18 cellular contexts compared by ENCODE assay signal in the genomic region with DNA sequence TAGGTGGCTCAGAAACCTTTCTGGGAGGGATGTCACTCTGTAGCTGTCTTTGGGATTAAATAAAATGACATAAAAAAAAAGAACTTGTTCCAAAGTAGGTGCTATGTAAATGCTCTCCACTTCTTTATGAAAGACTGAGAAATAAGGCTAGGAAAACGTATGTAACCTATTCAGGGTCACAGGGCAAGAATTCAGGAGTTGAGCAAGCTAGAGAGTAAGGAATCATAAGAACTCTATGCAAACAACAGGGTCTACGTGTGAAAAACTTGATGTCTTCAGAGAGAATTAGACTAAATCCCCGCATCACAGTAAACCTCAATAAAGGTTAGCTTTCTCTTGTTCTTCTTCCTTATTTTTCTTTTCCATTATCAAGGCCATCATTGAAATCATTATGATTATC. TPM values are rescaled to one million over a fixed set of nuclear protein-coding genes. Genes with fewer than 3 reads are reported as not detected.
A peak's percentile ranks its signal among the peaks of the same experiment; 100 is the strongest.
DNase-seq lines count a peak whose midpoint lies in the region; ATAC-seq and TF ChIP-seq lines count a peak whose summit lies in the region.
"Had no signal": no experiment of that assay in that cellular context is flagged by ENCODE, and none has a peak within 500 bp of the region (broad histone marks: within the 10 kb centered on the region; RNA-seq: fewer than 3 reads in every experiment).

No MANE protein-coding gene starts in this region.

- H3K27me3 ChIP-seq in gastroesophageal sphincter (no peaks in the 10 kb centered on the region), stomach smooth muscle (ENCODE audit: control insufficient read depth in 1 of 2, insufficient read depth in 2 of 2, low read length in 2 of 2) (no peaks in the 10 kb centered on the region), uterus (no peaks in the 10 kb centered on the region)

- TF ChIP-seq POLR2A in gastroesophageal sphincter (IDR thresholded peaks at IDR 0.05) = no peak
- TF ChIP-seq POLR2A in uterus (IDR thresholded peaks at IDR 0.05) = no peak

- H3K4me1 ChIP-seq in gastroesophageal sphincter (peaks cover 9 to 88% (median 15%) of the 10 kb centered on the region in 3 donors), stomach smooth muscle (ENCODE audit: control insufficient read depth, insufficient read depth, low read length) (peaks cover 26% of the 10 kb centered on the region), uterus (peaks cover 0 to 5% of the 10 kb centered on the region in 2 donors)
- H3K4me1 ChIP-seq: Caco-2 had no signal

- H3K27ac ChIP-seq in gastroesophageal sphincter (peak overlapping the region; percentile 38 to 78 (median 62)), stomach smooth muscle (ENCODE audit: low read length) (peak overlapping the region; percentile 12), uterus (peak overlapping the region; percentile 32 to 62)

- TF ChIP-seq CTCF in epithelial cell of proximal tubule (conservative IDR thresholded peaks at IDR 0.05; ENCODE audit: low read depth, low read length) = no peak
- no peak for TF ChIP-seq CTCF in gastroesophageal sphincter (IDR thresholded peaks at IDR 0.05)
- TF ChIP-seq CTCF in uterus (IDR thresholded peaks at IDR 0.05) = no peak

- no peaks in the 10 kb centered on the region for H3K9me3 ChIP-seq in gastroesophageal sphincter
- H3K9me3 ChIP-seq in stomach smooth muscle (ENCODE audit: control insufficient read depth in 2 of 2, low read length in 2 of 2) = no peaks in the 10 kb centered on the region
- H3K9me3 ChIP-seq in uterus = no peaks in the 10 kb centered on the region
- H3K9me3 ChIP-seq: Caco-2 had no signal

- H3K4me3 ChIP-seq in epithelial cell of proximal tubule (ENCODE audit: low read depth, low read length) (peak overlapping the region; percentile 42), gastroesophageal sphincter (no peak overlapping the region), stomach smooth muscle (ENCODE audit: low read length in 2 of 2) (no peak overlapping the region), uterus (no peak overlapping the region)
- H3K4me3 ChIP-seq: GM12878, GM23338 had no signal

- no peak for DNase-seq in epithelial cell of proximal tubule (ENCODE audit: low read depth)
- DNase-seq in uterus = no peak
- no peak for DNase-seq in DMS 273 (lab: John Stamatoyannopoulos, UW; ENCODE audit: unreplicated experiment)
- DNase-seq in OCI-M2 (lab: John Stamatoyannopoulos, UW; ENCODE audit: unreplicated experiment) = no peak
- DNase-seq: C1 segment of cervical spinal cord; Caco-2; CD4-positive, alpha-beta memory T cell; DMS 273 treated with DMSO at 0.1 percent for 48 hours; DMS79; EL; GDM1; H9 had no signal

- no peak overlapping the region for H3K9ac ChIP-seq in stomach smooth muscle (ENCODE audit: low read length in 2 of 2)

- H3K36me3 ChIP-seq in gastroesophageal sphincter (peaks cover 0 to 63% of the 10 kb centered on the region in 2 donors), stomach smooth muscle (ENCODE audit: control insufficient read depth in 2 of 2, insufficient read depth in 2 of 2, low read length in 2 of 2) (peaks cover 26 to 37% of the 10 kb centered on the region in 2 donors), uterus (no peaks in the 10 kb centered on the region)

- TF ChIP-seq EP300 in gastroesophageal sphincter (IDR thresholded peaks at IDR 0.05) = no peak

- 63 to 80% methylated on average over 3 of the region's 3 CpGs for WGBS in gastroesophageal sphincter (ENCODE audit: low coverage in 1 of 2), 2 donors

- ATAC-seq in gastroesophageal sphincter = no peak
- no peak for ATAC-seq in GM21529 (IDR thresholded peaks at IDR 0.05; ENCODE audit: unreplicated experiment)
- ATAC-seq: GM12878, GM23338, HCT116 had no signal

- intact Hi-C loops in uterus (cut with DNase I; ENCODE audit: low total_unique reads) = no loop called here

RNA-seq across cellular contexts. Expression of gene LAMA4, which starts 59.2 kb away (rescaled TPM):
- 0.58 and 8.0 TPM in 2 replicates for total RNA-seq in epithelial cell of proximal tubule
- 100 to 1,000 TPM; 240 to 305 (median 265) TPM for total RNA-seq in gastroesophageal sphincter
- 100 to 1,000 TPM; 107 to 329 (median 271) TPM for total RNA-seq in uterus
- total RNA-seq: Caco-2; CD4-positive, alpha-beta memory T cell had no signal

Comparison
In these comparisons a context has a peak if more than half of its experiments do, and no peak if none do; other contexts are left out.
1. H3K27ac ChIP-seq: peak in every context shown above with its lines; median percentile 62 in gastroesophageal sphincter; 47 in uterus; 12 in stomach smooth muscle.
2. RNA of gene LAMA4, which starts 59.2 kb away (total RNA-seq): 107 to 329 TPM in uterus and 240 to 305 TPM in gastroesophageal sphincter; 0.58 to 8.0 TPM in epithelial cell of proximal tubule; every median in the first group is over 10 times any median in the second.